2 cellular contexts compared by ENCODE assay signal in the genomic region with DNA sequence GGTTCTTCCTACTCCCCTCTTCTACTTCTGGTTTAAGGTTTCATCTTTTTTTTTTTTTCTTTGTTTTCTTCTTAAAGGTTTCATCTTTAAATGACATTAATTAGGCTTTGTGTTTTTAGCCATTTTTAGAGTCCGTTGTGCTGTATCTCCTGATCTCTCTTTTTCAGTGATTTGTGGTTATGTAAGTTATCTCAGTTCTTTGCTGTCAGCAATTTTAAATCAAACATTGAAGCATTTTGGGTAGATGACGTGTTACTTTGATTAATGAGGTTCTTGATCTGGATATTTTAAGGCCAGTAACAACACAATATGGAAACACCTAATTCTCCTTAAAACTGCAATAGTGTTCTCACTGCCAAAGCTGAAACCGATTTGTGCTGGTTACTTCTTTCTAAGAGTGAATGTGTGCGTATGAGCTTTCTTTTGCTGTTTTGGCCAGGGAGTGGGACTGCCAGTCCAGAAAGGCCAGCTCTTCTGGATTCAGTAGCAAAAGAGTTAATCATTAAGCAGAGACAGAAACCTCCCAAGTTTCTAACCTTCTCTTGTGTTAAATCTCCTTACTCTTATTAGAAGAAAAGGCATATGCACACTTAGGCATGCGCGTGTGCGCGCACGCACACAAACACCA. TPM values are rescaled to one million over a fixed set of nuclear protein-coding genes. Genes with fewer than 3 reads are reported as not detected.
"Had no signal": no experiment of that assay in that cellular context is flagged by ENCODE, and none has a peak within 500 bp of the region (broad histone marks: within the 10 kb centered on the region; RNA-seq: fewer than 3 reads in every experiment).

No MANE protein-coding gene starts in this region.

RNA-seq across cellular contexts. Expression of a gene that starts 17.0 kb away (rescaled TPM):
- total RNA-seq: gastrocnemius medialis, left ventricle myocardium inferior had no signal
